ENCODE assay signal across 34 cellular contexts in genomic region chr21:35007348-35007747, GRCh38. TPM values are rescaled to one million over a fixed set of nuclear protein-coding genes. Genes with fewer than 3 reads are reported as not detected.
DNase-seq lines count a peak whose midpoint lies in the region; ATAC-seq, FAIRE-seq and TF ChIP-seq lines count a peak whose summit lies in the region.
"Had no signal": no experiment of that assay in that cellular context is flagged by ENCODE, and none has a peak within 500 bp of the region (broad histone marks: within the 10 kb centered on the region; RNA-seq: fewer than 3 reads in every experiment).

No MANE protein-coding gene starts in this region.

- ATAC-seq in K562 (no peak), WTC11 (no peak)
- no peak for ATAC-seq in stimulated activated effector memory CD8-positive, alpha-beta T cell treated with anti-CD3 and anti-CD28 coated beads, Interleukin-12 subunit alpha, Interleukin-12 subunit beta, amount 100 ng/mL, for 72 hours
- ATAC-seq: sciatic nerve had no signal

- H3K36me3 Mint-ChIP-seq in activated naive CD4-positive, alpha-beta T cell treated with anti-CD3 and anti-CD28 coated beads, Interleukin-2, amount 50 U/mL, for 24 hours, result peaks cover 23% of the 10 kb centered on the region
- H3K36me3 Mint-ChIP-seq in stimulated activated effector memory CD8-positive, alpha-beta T cell treated with anti-CD3 and anti-CD28 coated beads, Interleukin-12 subunit alpha, Interleukin-12 subunit beta, amount 100 ng/mL, for 72 hours, result no peaks in the 10 kb centered on the region
- no peaks in the 10 kb centered on the region for H3K36me3 Mint-ChIP-seq in WTC11
- H3K36me3 Mint-ChIP-seq: mesothelial cell of epicardium had no signal

- TF ChIP-seq EP300 in K562 (IDR thresholded peaks at IDR 0.05; ENCODE audit: low read length), result no peak

- POLR2A ChIA-PET in K562 (lab: Yijun Ruan, JAX), result interaction anchor here (1.0 to 2.0 kb wide), 3 partner anchors 10 to 19 kb away, joined by 3 to 5 read pairs (median 4); no protein-coding TSS in a partner anchor
- POLR2A ChIA-PET in WTC11 (lab: Charles Lee), result no interaction called here

- H3K27me3 Mint-ChIP-seq in activated naive CD4-positive, alpha-beta T cell treated with anti-CD3 and anti-CD28 coated beads, Interleukin-2, amount 50 U/mL, for 24 hours, result no peaks in the 10 kb centered on the region
- H3K27me3 Mint-ChIP-seq in WTC11 (ENCODE audit: low read depth), result no peaks in the 10 kb centered on the region
- H3K27me3 Mint-ChIP-seq: activated CD4-positive, alpha-beta memory T cell treated with anti-CD3 and anti-CD28 coated beads, Interleukin-2, amount 10 ng/mL, durations not matched to agents 7 days and 5 days; naive B cell had no signal

- H3K9ac ChIP-seq in K562 (ENCODE audit: insufficient read depth in 1 of 2, low read depth in 2 of 2, low read length in 2 of 2), result no peak overlapping the region

- H3K4me3 Mint-ChIP-seq in activated naive CD4-positive, alpha-beta T cell treated with anti-CD3 and anti-CD28 coated beads, Interleukin-2, amount 50 U/mL, for 24 hours, result no peak overlapping the region
- H3K4me3 Mint-ChIP-seq in stimulated activated effector memory CD8-positive, alpha-beta T cell treated with anti-CD3 and anti-CD28 coated beads, Interleukin-12 subunit alpha, Interleukin-12 subunit beta, amount 100 ng/mL, for 72 hours, result no peak overlapping the region
- H3K4me3 Mint-ChIP-seq in WTC11, result no peak overlapping the region
- H3K4me3 Mint-ChIP-seq: activated CD4-positive, alpha-beta memory T cell treated with anti-CD3 and anti-CD28 coated beads, Interleukin-2, amount 10 ng/mL, durations not matched to agents 7 days and 5 days; mesothelial cell of epicardium; naive B cell had no signal

- TF ChIP-seq RAD21 in K562 (CRISPR knock-in tag; conservative IDR thresholded peaks at IDR 0.05 in 1 of 2, IDR thresholded peaks at IDR 0.05 in 1 of 2), result no peak

- no peak for TF ChIP-seq POLR2A in K562 (conservative IDR thresholded peaks at IDR 0.05)

- no peak overlapping the region for H3K27ac ChIP-seq in K562 (ENCODE audit: extremely low read depth, low read depth, low read length)
- H3K27ac ChIP-seq: adrenal gland, esophagus muscularis mucosa, HL-60, psoas muscle, transverse colon had no signal

- no peaks in the 10 kb centered on the region for H4K20me1 ChIP-seq in K562 (replicated peaks; ENCODE audit: control insufficient read depth, insufficient read depth, low read length)

- CTCF ChIA-PET in K562 (lab: Yijun Ruan, JAX; ENCODE audit: low intra/inter-chr PET ratio) (no interaction called here), WTC11 (lab: Charles Lee) (no interaction called here)

- TF ChIP-seq CTCF in K562 (IDR thresholded peaks at IDR 0.05 in 2 of 3, conservative IDR thresholded peaks at IDR 0.05 in 1 of 3; ENCODE audit: insufficient read depth in 2 of 3, low read depth in 1 of 3, low read length in 3 of 3), result no peak
- no peak for TF ChIP-seq CTCF in WTC11 (IDR thresholded peaks at IDR 0.05)

- no TSS peak for BruUV-seq in K562 (replicated peaks; lab: Mats Ljungman, UMichigan)

- peak overlapping the region; percentile 25; the same call in 1 of the 2 replicates for H2AFZ ChIP-seq in K562 (ENCODE audit: low read depth, low read length)

- H3K9me1 ChIP-seq in K562 (ENCODE audit: control insufficient read depth, insufficient read depth, low read length), result no peaks in the 10 kb centered on the region

- FAIRE-seq in K562 (lab: Jason Lieb, UNC), result no peak
- FAIRE-seq: endometrium, kidney had no signal

- no peak overlapping the region for H3K4me2 ChIP-seq in K562 (ENCODE audit: insufficient read depth, low read length)

- H3K4me1 Mint-ChIP-seq in activated naive CD4-positive, alpha-beta T cell treated with anti-CD3 and anti-CD28 coated beads, Interleukin-2, amount 50 U/mL, for 24 hours, result peaks cover 97% of the 10 kb centered on the region
- H3K4me1 Mint-ChIP-seq in stimulated activated effector memory CD8-positive, alpha-beta T cell treated with anti-CD3 and anti-CD28 coated beads, Interleukin-12 subunit alpha, Interleukin-12 subunit beta, amount 100 ng/mL, for 72 hours, result peaks cover 90% of the 10 kb centered on the region
- no peaks in the 10 kb centered on the region for H3K4me1 Mint-ChIP-seq in WTC11

- no peaks in the 10 kb centered on the region for H3K36me3 ChIP-seq in K562 (ENCODE audit: control insufficient read depth, insufficient read depth, low read length)
- H3K36me3 ChIP-seq: adrenal gland, esophagus muscularis mucosa, transverse colon had no signal

- no peak overlapping the region for H3K4me3 ChIP-seq in K562
- H3K4me3 ChIP-seq: adrenal gland, esophagus muscularis mucosa, psoas muscle, transverse colon had no signal

- H3K79me2 ChIP-seq in K562 (ENCODE audit: control insufficient read depth, insufficient read depth, low read length), result no peaks in the 10 kb centered on the region

- peaks cover 3 to 36% of the 10 kb centered on the region in 2 experiments; a peak in 4 of 5 replicates for H3K4me1 ChIP-seq in K562 (replicated peaks in 1 of 2; ENCODE audit: control insufficient read depth in 2 of 2, insufficient read depth in 2 of 2, low read length in 2 of 2)
- H3K4me1 ChIP-seq: adrenal gland, Caco-2, esophagus muscularis mucosa, psoas muscle had no signal

- intact Hi-C loops in K562 (cut with micrococcal nuclease), result no loop called here

- no peaks in the 10 kb centered on the region for H3K9me3 ChIP-seq in K562 (replicated peaks; ENCODE audit: control insufficient read depth, insufficient read depth, low read depth, low read length)
- H3K9me3 ChIP-seq: adrenal gland, Caco-2, esophagus muscularis mucosa, psoas muscle, transverse colon had no signal

- H3K27ac Mint-ChIP-seq in activated naive CD4-positive, alpha-beta T cell treated with anti-CD3 and anti-CD28 coated beads, Interleukin-2, amount 50 U/mL, for 24 hours, result peak overlapping the region; percentile 71
- H3K27ac Mint-ChIP-seq in stimulated activated effector memory CD8-positive, alpha-beta T cell treated with anti-CD3 and anti-CD28 coated beads, Interleukin-12 subunit alpha, Interleukin-12 subunit beta, amount 100 ng/mL, for 72 hours, result peak overlapping the region; percentile 85
- H3K27ac Mint-ChIP-seq in WTC11, result no peak overlapping the region
- H3K27ac Mint-ChIP-seq: activated CD4-positive, alpha-beta memory T cell treated with anti-CD3 and anti-CD28 coated beads, Interleukin-2, amount 10 ng/mL, durations not matched to agents 7 days and 5 days; mesothelial cell of epicardium had no signal

- in situ Hi-C loops in K562 (cut with MboI), result no loop called here

- WGBS in K562 (ENCODE audit: insufficient coverage, low coverage, missing lambda C conversion rate), result 61% methylated on average over 4 of the region's 4 CpGs

- DNase-seq in activated naive CD4-positive, alpha-beta T cell (lab: John Stamatoyannopoulos, UW), result no peak
- DNase-seq in MV-4-11 (lab: John Stamatoyannopoulos, UW) (peak; percentile 26), K562 (ENCODE audit: extremely low read depth in 1 of 4, low spot score in 3 of 4) (no peak), NCI-H2081 (lab: John Stamatoyannopoulos, UW) (no peak), WTC11 (ENCODE audit: low spot score) (no peak), CD1c-positive myeloid dendritic cell (ENCODE audit: extremely low spot score) (no peak)
- DNase-seq in stimulated activated effector memory CD8-positive, alpha-beta T cell treated with anti-CD3 and anti-CD28 coated beads, Interleukin-12 subunit alpha, Interleukin-12 subunit beta, amount 100 ng/mL, for 72 hours (ENCODE audit: low spot score in 2 of 2), result no peak
- DNase-seq: activated CD4-positive, alpha-beta memory T cell treated with anti-CD3 and anti-CD28 coated beads, Interleukin-2, amount 10 ng/mL, durations not matched to agents 7 days and 5 days; activated CD4-positive, CD25-positive, alpha-beta regulatory T cell treated with anti-CD3 and anti-CD28 coated beads, Interleukin-2, amount 50 U/mL, for 72 hours; activated gamma-delta T cell treated with Interleukin-2 at 50 U/mL for 16 hours; activated T-cell treated with anti-CD3 and anti-CD28 coated beads for 4 hours; adrenal gland; AML-193; Caco-2; dermis blood vessel endothelial cell; DMS79; foreskin fibroblast; GDM1; HCEC 1CT; Karpas-422; kidney; naive B cell; NCI-H1694; NCI-H2171; NCI-H510A; psoas muscle; stimulated activated CD4-positive, alpha-beta T cell treated with anti-CD3 and anti-CD28 coated beads, Interleukin-4, amount 100 ng/mL, for 1 hour; transverse colon had no signal

- H3K9me3 Mint-ChIP-seq in activated naive CD4-positive, alpha-beta T cell treated with anti-CD3 and anti-CD28 coated beads, Interleukin-2, amount 50 U/mL, for 24 hours, result no peaks in the 10 kb centered on the region
- H3K9me3 Mint-ChIP-seq in stimulated activated effector memory CD8-positive, alpha-beta T cell treated with anti-CD3 and anti-CD28 coated beads, Interleukin-12 subunit alpha, Interleukin-12 subunit beta, amount 100 ng/mL, for 72 hours, result no peaks in the 10 kb centered on the region
- H3K9me3 Mint-ChIP-seq in WTC11, result no peaks in the 10 kb centered on the region
- H3K9me3 Mint-ChIP-seq: activated CD4-positive, alpha-beta memory T cell treated with anti-CD3 and anti-CD28 coated beads, Interleukin-2, amount 10 ng/mL, durations not matched to agents 7 days and 5 days; mesothelial cell of epicardium; naive B cell had no signal

- H3K27me3 ChIP-seq in K562 (ENCODE audit: control insufficient read depth in 2 of 2, insufficient read depth in 2 of 2, low read length in 2 of 2), result no peaks in the 10 kb centered on the region
- H3K27me3 ChIP-seq: adrenal gland, transverse colon had no signal

TF ChIP-seq in K562, 482 proteins besides CTCF, POLR2A, EP300 and RAD21 (continues in another document):
- TF ChIP-seq NR2C1 (IDR thresholded peaks at IDR 0.05) (no peak), NR2C1 (tag; IDR thresholded peaks at IDR 0.05) (no peak)

TF ChIP-seq in WTC11, 78 proteins besides CTCF, POLR2A, EP300 and RAD21 (continues in another document):
- TF ChIP-seq OVOL2 (CRISPR knock-in tag; IDR thresholded peaks at IDR 0.05; ENCODE audit: borderline replicate concordance), result no peak

RNA-seq across cellular contexts. Expression of gene RUNX1, which starts 41.8 kb away (rescaled TPM):
- 167 and 196 TPM in 2 replicates for total RNA-seq in K562 (2011; cell fraction: chromatin; rRNA removed; ENCODE audit: low replicate concordance)
- 104 and 114 TPM in 2 replicates for total RNA-seq in K562 (2011; cell fraction: nucleolus; rRNA removed)
- total RNA-seq in K562 (2011; cell fraction: nucleoplasm; rRNA removed), result 135 and 188 TPM in 2 replicates
- total RNA-seq in K562 (2014; rRNA removed) (20.8 and 27.3 TPM in 2 replicates), K562 (2014; rRNA removed; fragmentation: Illumina TruSeq; extraction: Trizol) (13.8 TPM in 2 replicates), K562 (2015; rRNA removed; fragmentation: Illumina TruSeq; extraction: Trizol) (8.8 and 9.8 TPM in 2 replicates), K562 (2021) (62.2 and 68.6 TPM in 2 replicates), WTC11 (2021) (1.0 to 2.2 TPM (median 1.3 TPM) in 3 replicates)
- polyA plus RNA-seq in K562 (2011; rRNA removed) (15.9 and 17.8 TPM in 2 replicates), K562 (2014; fragmentation: Illumina TruSeq; extraction: Trizol) (22.7 and 26.7 TPM in 2 replicates), K562 (2014; fragmentation: Nextera tagmentation; extraction: Ambion mirVana) (1 to 10 TPM; 2.2 to 4.5 TPM), K562 (2014; rRNA removed) (20.1 and 30.6 TPM in 2 replicates)
- polyA plus RNA-seq in K562 (2011; cell fraction: cytosol; rRNA removed), result 7.6 and 12.6 TPM in 2 replicates
- 50.6 and 80.8 TPM in 2 replicates for polyA plus RNA-seq in K562 (2011; cell fraction: nucleus; rRNA removed)
- polyA plus RNA-seq in K562 (2012), result 19.4 and 60.9 TPM in 2 replicates
- polyA minus RNA-seq in K562 (2011; rRNA and poly(A)+ RNA removed), result 29.0 and 39.2 TPM in 2 replicates
- 10.4 and 28.6 TPM in 2 replicates for polyA minus RNA-seq in K562 (2011; cell fraction: cytosol; rRNA and poly(A)+ RNA removed)
- 119 and 149 TPM in 2 replicates for polyA minus RNA-seq in K562 (2011; cell fraction: nucleus; rRNA and poly(A)+ RNA removed)
